In the genomic region with DNA sequence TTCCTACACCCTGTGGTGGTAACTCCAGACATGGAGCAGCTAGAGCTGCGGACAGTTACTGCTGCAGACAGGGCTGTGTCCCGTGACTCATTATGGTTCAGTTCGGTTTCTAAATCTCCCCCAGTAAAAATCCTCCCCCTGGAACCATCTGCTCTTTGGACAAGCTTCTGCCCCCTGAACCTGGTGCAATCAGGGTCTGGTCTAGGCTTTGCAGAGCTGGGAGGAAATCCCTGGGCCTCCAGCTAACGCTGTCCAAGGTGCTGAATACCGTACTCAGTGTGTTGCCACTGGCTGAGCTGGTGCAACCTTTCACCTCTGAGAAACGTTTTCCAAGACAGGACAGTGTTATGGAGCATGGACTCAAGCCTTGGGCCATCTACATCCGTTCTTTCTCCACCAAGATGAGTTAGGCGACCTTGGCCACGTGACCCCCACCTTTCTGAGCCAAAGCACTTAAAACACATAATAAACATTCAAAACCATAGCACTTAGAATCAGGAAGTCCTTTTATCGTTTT, we compare ENCODE assay signal across 1 cellular context.
A peak's percentile ranks its signal among the peaks of the same experiment; 100 is the strongest.
TF ChIP-seq lines count a peak whose summit lies in the region.

No MANE protein-coding gene starts in this region.

TF ChIP-seq in HepG2, 621 proteins besides CTCF, POLR2A, EP300 and RAD21 (continued from another document and continues in another):
- TF ChIP-seq, protein P1, sequence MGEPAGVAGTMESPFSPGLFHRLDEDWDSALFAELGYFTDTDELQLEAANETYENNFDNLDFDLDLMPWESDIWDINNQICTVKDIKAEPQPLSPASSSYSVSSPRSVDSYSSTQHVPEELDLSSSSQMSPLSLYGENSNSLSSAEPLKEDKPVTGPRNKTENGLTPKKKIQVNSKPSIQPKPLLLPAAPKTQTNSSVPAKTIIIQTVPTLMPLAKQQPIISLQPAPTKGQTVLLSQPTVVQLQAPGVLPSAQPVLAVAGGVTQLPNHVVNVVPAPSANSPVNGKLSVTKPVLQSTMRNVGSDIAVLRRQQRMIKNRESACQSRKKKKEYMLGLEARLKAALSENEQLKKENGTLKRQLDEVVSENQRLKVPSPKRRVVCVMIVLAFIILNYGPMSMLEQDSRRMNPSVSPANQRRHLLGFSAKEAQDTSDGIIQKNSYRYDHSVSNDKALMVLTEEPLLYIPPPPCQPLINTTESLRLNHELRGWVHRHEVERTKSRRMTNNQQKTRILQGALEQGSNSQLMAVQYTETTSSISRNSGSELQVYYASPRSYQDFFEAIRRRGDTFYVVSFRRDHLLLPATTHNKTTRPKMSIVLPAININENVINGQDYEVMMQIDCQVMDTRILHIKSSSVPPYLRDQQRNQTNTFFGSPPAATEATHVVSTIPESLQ (CRISPR knock-in tag; conservative IDR thresholded peaks at IDR 0.05): peak; percentile 98
- TF ChIP-seq, protein P2, sequence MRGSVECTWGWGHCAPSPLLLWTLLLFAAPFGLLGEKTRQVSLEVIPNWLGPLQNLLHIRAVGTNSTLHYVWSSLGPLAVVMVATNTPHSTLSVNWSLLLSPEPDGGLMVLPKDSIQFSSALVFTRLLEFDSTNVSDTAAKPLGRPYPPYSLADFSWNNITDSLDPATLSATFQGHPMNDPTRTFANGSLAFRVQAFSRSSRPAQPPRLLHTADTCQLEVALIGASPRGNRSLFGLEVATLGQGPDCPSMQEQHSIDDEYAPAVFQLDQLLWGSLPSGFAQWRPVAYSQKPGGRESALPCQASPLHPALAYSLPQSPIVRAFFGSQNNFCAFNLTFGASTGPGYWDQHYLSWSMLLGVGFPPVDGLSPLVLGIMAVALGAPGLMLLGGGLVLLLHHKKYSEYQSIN (CRISPR knock-in tag; IDR thresholded peaks at IDR 0.05; ENCODE audit: borderline replicate concordance): peak; percentile 92; the same call in 1 of the 2 replicates
- TF ChIP-seq ZNF850 (CRISPR knock-in tag; conservative IDR thresholded peaks at IDR 0.05) (no peak), ZNF235 (CRISPR knock-in tag; IDR thresholded peaks at IDR 0.05; ENCODE audit: borderline replicate concordance) (peak; percentile 75; the same call in 1 of the 2 replicates), STAG1 (CRISPR knock-in tag; IDR thresholded peaks at IDR 0.05) (peak; percentile 40), ESRRA (CRISPR knock-in tag; IDR thresholded peaks at IDR 0.05; ENCODE audit: low read depth) (0 out of 2 replicates have a peak, but pooled peaks have one; percentile 38), BHLHE40 (IDR thresholded peaks at IDR 0.05; ENCODE audit: low read length) (no peak), SSRP1 (CRISPR knock-in tag; IDR thresholded peaks at IDR 0.05) (no peak), ZKSCAN5 (CRISPR knock-in tag; IDR thresholded peaks at IDR 0.05) (no peak), RELA (CRISPR knock-in tag; IDR thresholded peaks at IDR 0.05) (no peak), ZNF616 (CRISPR knock-in tag; IDR thresholded peaks at IDR 0.05; ENCODE audit: low read depth) (peak; percentile 86; the same call in 1 of the 2 replicates), RORA (CRISPR knock-in tag; IDR thresholded peaks at IDR 0.05) (no peak), SMARCC2 (IDR thresholded peaks at IDR 0.05) (no peak), ZNF30 (CRISPR knock-in tag; IDR thresholded peaks at IDR 0.05) (no peak), XRCC5 (optimal IDR thresholded peaks at IDR 0.05; ENCODE audit: low read length) (no peak), CBX5 (CRISPR knock-in tag; IDR thresholded peaks at IDR 0.05; ENCODE audit: borderline replicate concordance) (peak; percentile 80; the same call in 1 of the 2 replicates), SIN3A (IDR thresholded peaks at IDR 0.05; ENCODE audit: borderline replicate concordance, low read depth, low read length) (peak; percentile 59; the same call in 1 of the 2 replicates), U2AF1 (optimal IDR thresholded peaks at IDR 0.05; ENCODE audit: low read depth, low read length) (no peak), SNAPC2 (CRISPR knock-in tag; IDR thresholded peaks at IDR 0.05) (peak; percentile 95), ZNF720 (CRISPR knock-in tag; IDR thresholded peaks at IDR 0.05) (0 out of 2 replicates have a peak, but pooled peaks have one; percentile 74), ZBTB7A (CRISPR knock-in tag; IDR thresholded peaks at IDR 0.05) (peak; percentile 74; the same call in 1 of the 2 replicates), FOXC1 (CRISPR knock-in tag; IDR thresholded peaks at IDR 0.05; ENCODE audit: borderline replicate concordance) (peak; percentile 85; the same call in 1 of the 2 replicates), ZNF775 (CRISPR knock-in tag; IDR thresholded peaks at IDR 0.05; ENCODE audit: borderline replicate concordance) (peak; percentile 80; the same call in 1 of the 2 replicates), PLRG1 (conservative IDR thresholded peaks at IDR 0.05) (no peak), KLF6 (CRISPR knock-in tag; IDR thresholded peaks at IDR 0.05) (peak; percentile 97), TOE1 (CRISPR knock-in tag; IDR thresholded peaks at IDR 0.05) (0 out of 2 replicates have a peak, but pooled peaks have one; percentile 65), ZFP90 (CRISPR knock-in tag; IDR thresholded peaks at IDR 0.05; ENCODE audit: borderline replicate concordance) (peak; percentile 39; the same call in 1 of the 2 replicates), RFXANK (CRISPR knock-in tag; IDR thresholded peaks at IDR 0.05) (peak; percentile 81; the same call in 1 of the 2 replicates), ZBTB7B (CRISPR knock-in tag; IDR thresholded peaks at IDR 0.05) (peak; percentile 68; the same call in 1 of the 2 replicates), HNRNPH1 (optimal IDR thresholded peaks at IDR 0.05; ENCODE audit: low read depth, low read length) (no peak), CREB1 (IDR thresholded peaks at IDR 0.05) (no peak), CREB1 (CRISPR knock-in tag; IDR thresholded peaks at IDR 0.05) (no peak), MTA3 (CRISPR knock-in tag; IDR thresholded peaks at IDR 0.05) (no peak), MED13 (CRISPR knock-in tag; IDR thresholded peaks at IDR 0.05) (no peak), ZC3H4 (CRISPR knock-in tag; IDR thresholded peaks at IDR 0.05; ENCODE audit: borderline replicate concordance) (no peak)
- TF ChIP-seq, protein P3, sequence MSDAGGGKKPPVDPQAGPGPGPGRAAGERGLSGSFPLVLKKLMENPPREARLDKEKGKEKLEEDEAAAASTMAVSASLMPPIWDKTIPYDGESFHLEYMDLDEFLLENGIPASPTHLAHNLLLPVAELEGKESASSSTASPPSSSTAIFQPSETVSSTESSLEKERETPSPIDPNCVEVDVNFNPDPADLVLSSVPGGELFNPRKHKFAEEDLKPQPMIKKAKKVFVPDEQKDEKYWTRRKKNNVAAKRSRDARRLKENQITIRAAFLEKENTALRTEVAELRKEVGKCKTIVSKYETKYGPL (CRISPR knock-in tag; IDR thresholded peaks at IDR 0.05): peak; percentile 87; the same call in 1 of the 2 replicates
- TF ChIP-seq, protein P4, sequence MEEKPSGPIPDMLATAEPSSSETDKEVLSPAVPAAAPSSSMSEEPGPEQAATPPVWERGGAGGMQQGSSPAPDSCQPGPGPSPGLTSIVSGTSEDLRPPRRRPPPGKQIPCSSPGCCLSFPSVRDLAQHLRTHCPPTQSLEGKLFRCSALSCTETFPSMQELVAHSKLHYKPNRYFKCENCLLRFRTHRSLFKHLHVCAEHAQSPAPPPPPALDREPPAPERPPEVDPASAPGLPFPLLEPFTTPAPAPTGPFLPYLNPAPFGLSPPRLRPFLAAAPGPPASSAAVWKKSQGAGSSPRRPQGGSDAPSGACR (CRISPR knock-in tag; IDR thresholded peaks at IDR 0.05): 0 out of 2 replicates have a peak, but pooled peaks have one; percentile 30
- TF ChIP-seq, protein P5, sequence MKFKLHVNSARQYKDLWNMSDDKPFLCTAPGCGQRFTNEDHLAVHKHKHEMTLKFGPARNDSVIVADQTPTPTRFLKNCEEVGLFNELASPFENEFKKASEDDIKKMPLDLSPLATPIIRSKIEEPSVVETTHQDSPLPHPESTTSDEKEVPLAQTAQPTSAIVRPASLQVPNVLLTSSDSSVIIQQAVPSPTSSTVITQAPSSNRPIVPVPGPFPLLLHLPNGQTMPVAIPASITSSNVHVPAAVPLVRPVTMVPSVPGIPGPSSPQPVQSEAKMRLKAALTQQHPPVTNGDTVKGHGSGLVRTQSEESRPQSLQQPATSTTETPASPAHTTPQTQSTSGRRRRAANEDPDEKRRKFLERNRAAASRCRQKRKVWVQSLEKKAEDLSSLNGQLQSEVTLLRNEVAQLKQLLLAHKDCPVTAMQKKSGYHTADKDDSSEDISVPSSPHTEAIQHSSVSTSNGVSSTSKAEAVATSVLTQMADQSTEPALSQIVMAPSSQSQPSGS (CRISPR knock-in tag; IDR thresholded peaks at IDR 0.05): peak; percentile 81
- TF ChIP-seq, protein P6, sequence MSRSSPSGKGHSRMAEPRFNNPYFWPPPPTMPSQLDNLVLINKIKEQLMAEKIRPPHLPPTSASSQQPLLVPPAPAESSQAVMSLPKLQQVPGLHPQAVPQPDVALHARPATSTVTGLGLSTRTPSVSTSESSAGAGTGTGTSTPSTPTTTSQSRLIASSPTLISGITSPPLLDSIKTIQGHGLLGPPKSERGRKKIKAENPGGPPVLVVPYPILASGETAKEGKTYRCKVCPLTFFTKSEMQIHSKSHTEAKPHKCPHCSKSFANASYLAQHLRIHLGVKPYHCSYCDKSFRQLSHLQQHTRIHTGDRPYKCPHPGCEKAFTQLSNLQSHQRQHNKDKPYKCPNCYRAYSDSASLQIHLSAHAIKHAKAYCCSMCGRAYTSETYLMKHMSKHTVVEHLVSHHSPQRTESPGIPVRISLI (CRISPR knock-in tag; IDR thresholded peaks at IDR 0.05; ENCODE audit: borderline replicate concordance): no peak
- TF ChIP-seq, protein P7, sequence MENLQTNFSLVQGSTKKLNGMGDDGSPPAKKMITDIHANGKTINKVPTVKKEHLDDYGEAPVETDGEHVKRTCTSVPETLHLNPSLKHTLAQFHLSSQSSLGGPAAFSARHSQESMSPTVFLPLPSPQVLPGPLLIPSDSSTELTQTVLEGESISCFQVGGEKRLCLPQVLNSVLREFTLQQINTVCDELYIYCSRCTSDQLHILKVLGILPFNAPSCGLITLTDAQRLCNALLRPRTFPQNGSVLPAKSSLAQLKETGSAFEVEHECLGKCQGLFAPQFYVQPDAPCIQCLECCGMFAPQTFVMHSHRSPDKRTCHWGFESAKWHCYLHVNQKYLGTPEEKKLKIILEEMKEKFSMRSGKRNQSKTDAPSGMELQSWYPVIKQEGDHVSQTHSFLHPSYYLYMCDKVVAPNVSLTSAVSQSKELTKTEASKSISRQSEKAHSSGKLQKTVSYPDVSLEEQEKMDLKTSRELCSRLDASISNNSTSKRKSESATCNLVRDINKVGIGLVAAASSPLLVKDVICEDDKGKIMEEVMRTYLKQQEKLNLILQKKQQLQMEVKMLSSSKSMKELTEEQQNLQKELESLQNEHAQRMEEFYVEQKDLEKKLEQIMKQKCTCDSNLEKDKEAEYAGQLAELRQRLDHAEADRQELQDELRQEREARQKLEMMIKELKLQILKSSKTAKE (CRISPR knock-in tag; IDR thresholded peaks at IDR 0.05; ENCODE audit: borderline replicate concordance): peak; percentile 49; the same call in 1 of the 2 replicates
- TF ChIP-seq, protein P8, sequence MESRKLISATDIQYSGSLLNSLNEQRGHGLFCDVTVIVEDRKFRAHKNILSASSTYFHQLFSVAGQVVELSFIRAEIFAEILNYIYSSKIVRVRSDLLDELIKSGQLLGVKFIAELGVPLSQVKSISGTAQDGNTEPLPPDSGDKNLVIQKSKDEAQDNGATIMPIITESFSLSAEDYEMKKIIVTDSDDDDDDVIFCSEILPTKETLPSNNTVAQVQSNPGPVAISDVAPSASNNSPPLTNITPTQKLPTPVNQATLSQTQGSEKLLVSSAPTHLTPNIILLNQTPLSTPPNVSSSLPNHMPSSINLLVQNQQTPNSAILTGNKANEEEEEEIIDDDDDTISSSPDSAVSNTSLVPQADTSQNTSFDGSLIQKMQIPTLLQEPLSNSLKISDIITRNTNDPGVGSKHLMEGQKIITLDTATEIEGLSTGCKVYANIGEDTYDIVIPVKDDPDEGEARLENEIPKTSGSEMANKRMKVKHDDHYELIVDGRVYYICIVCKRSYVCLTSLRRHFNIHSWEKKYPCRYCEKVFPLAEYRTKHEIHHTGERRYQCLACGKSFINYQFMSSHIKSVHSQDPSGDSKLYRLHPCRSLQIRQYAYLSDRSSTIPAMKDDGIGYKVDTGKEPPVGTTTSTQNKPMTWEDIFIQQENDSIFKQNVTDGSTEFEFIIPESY (CRISPR knock-in tag; IDR thresholded peaks at IDR 0.05): no peak
- TF ChIP-seq, protein P9, sequence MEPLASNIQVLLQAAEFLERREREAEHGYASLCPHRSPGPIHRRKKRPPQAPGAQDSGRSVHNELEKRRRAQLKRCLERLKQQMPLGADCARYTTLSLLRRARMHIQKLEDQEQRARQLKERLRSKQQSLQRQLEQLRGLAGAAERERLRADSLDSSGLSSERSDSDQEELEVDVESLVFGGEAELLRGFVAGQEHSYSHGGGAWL (CRISPR knock-in tag; IDR thresholded peaks at IDR 0.05): peak; percentile 96
- TF ChIP-seq, protein P10, sequence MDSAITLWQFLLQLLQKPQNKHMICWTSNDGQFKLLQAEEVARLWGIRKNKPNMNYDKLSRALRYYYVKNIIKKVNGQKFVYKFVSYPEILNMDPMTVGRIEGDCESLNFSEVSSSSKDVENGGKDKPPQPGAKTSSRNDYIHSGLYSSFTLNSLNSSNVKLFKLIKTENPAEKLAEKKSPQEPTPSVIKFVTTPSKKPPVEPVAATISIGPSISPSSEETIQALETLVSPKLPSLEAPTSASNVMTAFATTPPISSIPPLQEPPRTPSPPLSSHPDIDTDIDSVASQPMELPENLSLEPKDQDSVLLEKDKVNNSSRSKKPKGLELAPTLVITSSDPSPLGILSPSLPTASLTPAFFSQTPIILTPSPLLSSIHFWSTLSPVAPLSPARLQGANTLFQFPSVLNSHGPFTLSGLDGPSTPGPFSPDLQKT (CRISPR knock-in tag; IDR thresholded peaks at IDR 0.05; ENCODE audit: borderline replicate concordance): peak; percentile 57; the same call in 1 of the 2 replicates
- TF ChIP-seq, protein P11, sequence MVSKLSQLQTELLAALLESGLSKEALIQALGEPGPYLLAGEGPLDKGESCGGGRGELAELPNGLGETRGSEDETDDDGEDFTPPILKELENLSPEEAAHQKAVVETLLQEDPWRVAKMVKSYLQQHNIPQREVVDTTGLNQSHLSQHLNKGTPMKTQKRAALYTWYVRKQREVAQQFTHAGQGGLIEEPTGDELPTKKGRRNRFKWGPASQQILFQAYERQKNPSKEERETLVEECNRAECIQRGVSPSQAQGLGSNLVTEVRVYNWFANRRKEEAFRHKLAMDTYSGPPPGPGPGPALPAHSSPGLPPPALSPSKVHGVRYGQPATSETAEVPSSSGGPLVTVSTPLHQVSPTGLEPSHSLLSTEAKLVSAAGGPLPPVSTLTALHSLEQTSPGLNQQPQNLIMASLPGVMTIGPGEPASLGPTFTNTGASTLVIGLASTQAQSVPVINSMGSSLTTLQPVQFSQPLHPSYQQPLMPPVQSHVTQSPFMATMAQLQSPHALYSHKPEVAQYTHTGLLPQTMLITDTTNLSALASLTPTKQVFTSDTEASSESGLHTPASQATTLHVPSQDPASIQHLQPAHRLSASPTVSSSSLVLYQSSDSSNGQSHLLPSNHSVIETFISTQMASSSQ (IDR thresholded peaks at IDR 0.05; ENCODE audit: low read depth): no peak
- TF ChIP-seq, protein P11 (CRISPR knock-in tag; IDR thresholded peaks at IDR 0.05; ENCODE audit: borderline replicate concordance): no peak
